Comparison of ENCODE assay signal across 21 cellular contexts in genomic region chr5:144684899-144685298, GRCh38.
DNase-seq lines count a peak whose midpoint lies in the region; ATAC-seq, FAIRE-seq and TF ChIP-seq lines count a peak whose summit lies in the region.
"Had no signal": no experiment of that assay in that cellular context is flagged by ENCODE, and none has a peak within 500 bp of the region (broad histone marks: within the 10 kb centered on the region; RNA-seq: fewer than 3 reads in every experiment).

No MANE protein-coding gene starts in this region.

- 80% methylated on average over 1 of the region's 1 CpG; no CpG with 5 or more reads in 1 of the 2 experiments for WGBS in H1 (ENCODE audit: extremely low coverage in 1 of 2, insufficient coverage in 1 of 2, insufficient read length in 1 of 2, insufficient replicate concordance in 2 of 2, low coverage in 1 of 2, low lambda C conversion rate in 2 of 2, missing lambda C conversion rate in 1 of 2), 2 experiments
- WGBS in mesendoderm (ENCODE audit: extremely low coverage, insufficient coverage, low lambda C conversion rate), result no CpG with 5 or more reads among the region's 1 CpG

- no peaks in the 10 kb centered on the region for H3K27me3 Mint-ChIP-seq in activated naive CD4-positive, alpha-beta T cell treated with anti-CD3 and anti-CD28 coated beads for 36 hours (ENCODE audit: low read depth)
- H3K27me3 Mint-ChIP-seq: B cell; CD4-positive, CD25-positive, alpha-beta regulatory T cell had no signal

- H3K36me3 ChIP-seq in H1 (ENCODE audit: control insufficient read depth in 2 of 4, insufficient read depth in 4 of 4, low read length in 3 of 4), result no peaks in the 10 kb centered on the region
- H3K36me3 ChIP-seq in mesendoderm (ENCODE audit: control insufficient read depth, insufficient read depth, low read length), result no peaks in the 10 kb centered on the region
- H3K36me3 ChIP-seq: BLaER1 had no signal

- H2BK15ac ChIP-seq in H1 (ENCODE audit: low read length) (no peak overlapping the region), mesendoderm (replicated peaks; ENCODE audit: low read depth) (no peak overlapping the region)

- H3K4me3 ChIP-seq in H1 (ENCODE audit: extremely low read depth in 1 of 4, insufficient read depth in 2 of 4, low read depth in 3 of 4, low read length in 4 of 4), result no peak overlapping the region
- no peak overlapping the region for H3K4me3 ChIP-seq in mesendoderm (ENCODE audit: low read length)
- H3K4me3 ChIP-seq: BLaER1 had no signal

- H2BK120ac ChIP-seq in H1 (replicated peaks; ENCODE audit: low read depth, low read length) (no peak overlapping the region), mesendoderm (ENCODE audit: low read depth, low read length) (no peak overlapping the region)

- no peak for TF ChIP-seq EP300 in H1 (IDR thresholded peaks at IDR 0.05; ENCODE audit: borderline replicate concordance in 1 of 2, low read depth in 2 of 2, low read length in 2 of 2)

- no peaks in the 10 kb centered on the region for H3K36me3 Mint-ChIP-seq in activated naive CD4-positive, alpha-beta T cell treated with anti-CD3 and anti-CD28 coated beads for 36 hours (ENCODE audit: low read depth)
- H3K36me3 Mint-ChIP-seq: CD4-positive, CD25-positive, alpha-beta regulatory T cell; CD8-positive, alpha-beta T cell had no signal

- ATAC-seq in GM18867 (IDR thresholded peaks at IDR 0.05; ENCODE audit: unreplicated experiment), result no peak
- ATAC-seq: CD8-positive, alpha-beta T cell; HCT116 had no signal

- no peaks in the 10 kb centered on the region for H3K9me3 ChIP-seq in H1 (ENCODE audit: insufficient read depth in 2 of 2, low read depth in 1 of 2, low read length in 1 of 2)
- H3K9me3 ChIP-seq: BLaER1 had no signal

- H3K4me1 Mint-ChIP-seq in activated naive CD4-positive, alpha-beta T cell treated with anti-CD3 and anti-CD28 coated beads for 36 hours (ENCODE audit: low read depth), result no peaks in the 10 kb centered on the region
- H3K4me1 Mint-ChIP-seq: B cell; CD4-positive, CD25-positive, alpha-beta regulatory T cell had no signal

- H3K4me1 ChIP-seq in H1 (replicated peaks in 1 of 4; ENCODE audit: control insufficient read depth in 3 of 4, insufficient read depth in 4 of 4, low read length in 3 of 4) (0 out of 7 replicates have a peak, but pooled peaks cover 0 to 2% (median 0%) of the 10 kb centered on the region in 4 experiments), mesendoderm (ENCODE audit: control insufficient read depth, low read depth, low read length) (no peaks in the 10 kb centered on the region)
- H3K4me1 ChIP-seq: BLaER1, Caco-2 had no signal

- CTCF ChIA-PET in H1 (lab: Charles Lee; ENCODE audit: partially characterized antibody), result interaction anchor here (1.3 kb wide), 1 partner anchor 13 kb away, joined by 4 read pairs; no protein-coding TSS in a partner anchor
- CTCF ChIA-PET in activated naive CD4-positive, alpha-beta T cell treated with anti-CD3 and anti-CD28 coated beads for 36 hours (lab: Charles Lee), result interaction anchor here (0.6 kb wide), 1 partner anchor 88 kb away, joined by 3 read pairs; no protein-coding TSS in a partner anchor

- intact Hi-C loops in activated naive CD4-positive, alpha-beta T cell treated with anti-CD3 and anti-CD28 coated beads for 36 hours (cut with micrococcal nuclease), result no loop called here

- H3K27ac ChIP-seq in H1 (ENCODE audit: low read depth, low read length) (no peak overlapping the region), mesendoderm (ENCODE audit: low read depth, low read length) (no peak overlapping the region)
- H3K27ac ChIP-seq: 22Rv1, BLaER1, C4-2B had no signal

- no peak for FAIRE-seq in H1 (lab: Jason Lieb, UNC)
- FAIRE-seq: A204.1 had no signal

- DNase-seq in DMS53 (lab: John Stamatoyannopoulos, UW) (peak; percentile 13), DMS53 treated with DMSO at 0.1 percent for 48 hours (lab: John Stamatoyannopoulos, UW; ENCODE audit: unreplicated experiment) (no peak), H1 (ENCODE audit: low read depth in 1 of 2, low spot score in 2 of 2) (no peak), mesendoderm (peak; percentile 18)
- DNase-seq in effector CD4-positive, alpha-beta T cell, result no peak
- DNase-seq in activated naive CD4-positive, alpha-beta T cell treated with anti-CD3 and anti-CD28 coated beads for 36 hours, result no peak
- DNase-seq: Caco-2; CD4-positive, CD25-positive, alpha-beta regulatory T cell; CD8-positive, alpha-beta T cell; DMS153; DMS79 treated with DMSO at 0.1 percent for 48 hours; GF-D8; GOT3; H7 had no signal

- POLR2A ChIA-PET in H1 (lab: Charles Lee; ENCODE audit: partially characterized antibody), result no interaction called here

- H2BK20ac ChIP-seq in H1 (ENCODE audit: low read length), result no peak overlapping the region

- no peak for TF ChIP-seq POLR2A in H1 (IDR thresholded peaks at IDR 0.05; ENCODE audit: control extremely low read depth in 1 of 2, low read depth in 2 of 2, low read length in 2 of 2)

- H3K56ac ChIP-seq in H1 (replicated peaks; ENCODE audit: insufficient read length, low read depth, low read length) (no peak overlapping the region), mesendoderm (ENCODE audit: low read length) (no peak overlapping the region)

- H4K20me1 ChIP-seq in H1 (replicated peaks in 1 of 2; ENCODE audit: control insufficient read depth in 1 of 2, insufficient read depth in 2 of 2, low read length in 2 of 2), result no peaks in the 10 kb centered on the region
- H4K20me1 ChIP-seq: BLaER1 had no signal

- H2AK5ac ChIP-seq in H1 (ENCODE audit: low read depth, low read length) (no peak overlapping the region), mesendoderm (ENCODE audit: low read length) (no peak overlapping the region)

- H3K18ac ChIP-seq in H1 (ENCODE audit: extremely low read depth, low read length), result no peak overlapping the region
- no peak overlapping the region for H3K18ac ChIP-seq in mesendoderm (ENCODE audit: low read length)

- H4K91ac ChIP-seq in H1 (replicated peaks; ENCODE audit: insufficient read length, low read length), result no peak overlapping the region

- TF ChIP-seq CTCF in H1 (IDR thresholded peaks at IDR 0.05; ENCODE audit: control extremely low read depth in 1 of 3, insufficient read depth in 1 of 3, low read depth in 1 of 3, low read length in 3 of 3), result peak in 1 of 3 experiments; percentile 5; a peak in 1 of 4 replicates

- H3K79me2 ChIP-seq in H1 (ENCODE audit: control insufficient read depth in 1 of 2, insufficient read depth in 2 of 2, low read length in 2 of 2), result no peaks in the 10 kb centered on the region
- no peaks in the 10 kb centered on the region for H3K79me2 ChIP-seq in mesendoderm (ENCODE audit: control insufficient read depth, insufficient read depth, low read length)

- no peaks in the 10 kb centered on the region for H3K79me1 ChIP-seq in H1 (ENCODE audit: low read depth, low read length)
- no peaks in the 10 kb centered on the region for H3K79me1 ChIP-seq in mesendoderm (ENCODE audit: low read length)

- H4K5ac ChIP-seq in H1 (ENCODE audit: insufficient read length, low read depth, low read length), result no peak overlapping the region
- H4K5ac ChIP-seq in mesendoderm (ENCODE audit: low read length), result no peak overlapping the region

- no peak overlapping the region for H3K4me3 Mint-ChIP-seq in activated naive CD4-positive, alpha-beta T cell treated with anti-CD3 and anti-CD28 coated beads for 36 hours
- H3K4me3 Mint-ChIP-seq: B cell; CD4-positive, CD25-positive, alpha-beta regulatory T cell; CD8-positive, alpha-beta T cell had no signal

- H3K4me2 ChIP-seq in H1 (ENCODE audit: insufficient read depth in 1 of 2, low read depth in 2 of 2, low read length in 2 of 2) (no peak overlapping the region), mesendoderm (ENCODE audit: low read length) (no peak overlapping the region)
- H3K4me2 ChIP-seq: BLaER1 had no signal

- H3K14ac ChIP-seq in H1 (ENCODE audit: insufficient read length), result no peak overlapping the region

- H4K8ac ChIP-seq in H1 (ENCODE audit: extremely low read depth, insufficient read depth, low read length), result no peak overlapping the region
- H4K8ac ChIP-seq in mesendoderm (ENCODE audit: low read depth, low read length), result no peak overlapping the region

- H2BK5ac ChIP-seq in H1 (ENCODE audit: low read depth, low read length), result no peak overlapping the region
- H2BK5ac ChIP-seq in mesendoderm (ENCODE audit: low read length), result no peak overlapping the region

- H3K27me3 ChIP-seq in H1 (replicated peaks in 1 of 4; ENCODE audit: control insufficient read depth in 3 of 4, extremely low read depth in 1 of 4, insufficient read depth in 3 of 4, low read length in 3 of 4) (no peaks in the 10 kb centered on the region), mesendoderm (ENCODE audit: insufficient read depth, low read length, poor library complexity) (no peaks in the 10 kb centered on the region)
- H3K27me3 ChIP-seq: BLaER1 had no signal

- no peak overlapping the region for H3K9ac ChIP-seq in H1 (replicated peaks in 1 of 4; ENCODE audit: extremely low read depth in 1 of 4, low read depth in 3 of 4, low read length in 3 of 4)
- no peak overlapping the region for H3K9ac ChIP-seq in mesendoderm (ENCODE audit: low read length)
- H3K9ac ChIP-seq: BLaER1 had no signal

- H3K23ac ChIP-seq in H1 (ENCODE audit: insufficient read length) (no peak overlapping the region), mesendoderm (ENCODE audit: low read length) (no peak overlapping the region)

- H3K9me3 Mint-ChIP-seq in activated naive CD4-positive, alpha-beta T cell treated with anti-CD3 and anti-CD28 coated beads for 36 hours, result peaks cover 11% of the 10 kb centered on the region

- H3K23me2 ChIP-seq in H1 (ENCODE audit: low read depth, low read length), result no peaks in the 10 kb centered on the region

- H3K27ac Mint-ChIP-seq in activated naive CD4-positive, alpha-beta T cell treated with anti-CD3 and anti-CD28 coated beads for 36 hours, result no peak overlapping the region
- H3K27ac Mint-ChIP-seq: B cell; CD4-positive, CD25-positive, alpha-beta regulatory T cell; CD8-positive, alpha-beta T cell had no signal

- H3K4ac ChIP-seq in H1 (replicated peaks; ENCODE audit: insufficient read length, low read depth, low read length), result no peak overlapping the region
- no peak overlapping the region for H3K4ac ChIP-seq in mesendoderm (ENCODE audit: low read depth, low read length)

- TF ChIP-seq RAD21 in H1 (IDR thresholded peaks at IDR 0.05 in 1 of 2, conservative IDR thresholded peaks at IDR 0.05 in 1 of 2; ENCODE audit: low read depth in 2 of 2, low read length in 2 of 2), result no peak

- H2AFZ ChIP-seq in H1 (ENCODE audit: low read length), result 0 out of 2 replicates have a peak overlapping the region, but pooled peaks have one; percentile 5

- H2BK12ac ChIP-seq in H1 (ENCODE audit: low read depth, low read length), result no peak overlapping the region

TF ChIP-seq in H1, 55 proteins besides CTCF, POLR2A, EP300 and RAD21 (continues in another document):
- no peak for TF ChIP-seq GABPA (IDR thresholded peaks at IDR 0.05; ENCODE audit: borderline replicate concordance, insufficient read depth, low read length)
- TF ChIP-seq HDAC6 (IDR thresholded peaks at IDR 0.05; ENCODE audit: low read depth, low read length), result no peak
- no peak for TF ChIP-seq NANOG (IDR thresholded peaks at IDR 0.05; ENCODE audit: insufficient read depth, low read depth, low read length, poor library complexity, severe bottlenecking)
- TF ChIP-seq ZNF274 (IDR thresholded peaks at IDR 0.05; ENCODE audit: borderline replicate concordance, extremely low read depth, low read length), result no peak
- TF ChIP-seq SRF (IDR thresholded peaks at IDR 0.05; ENCODE audit: low read depth, low read length), result no peak
- TF ChIP-seq TCF12 (IDR thresholded peaks at IDR 0.05; ENCODE audit: low read depth, low read length), result no peak
- TF ChIP-seq POU5F1 (IDR thresholded peaks at IDR 0.05; ENCODE audit: low read depth, low read length), result no peak

Comparison
In these comparisons a context has a peak if more than half of its experiments do, and no peak if none do; other contexts are left out.
1. DNase-seq: peak in DMS53 (single experiment) and mesendoderm (single experiment); none in DMS53 treated with DMSO at 0.1 percent for 48 hours (single experiment), H1 (0 of 2), effector CD4-positive, alpha-beta T cell (single experiment) and activated naive CD4-positive, alpha-beta T cell treated with anti-CD3 and anti-CD28 coated beads for 36 hours (single experiment).